8 cellular contexts compared by ENCODE assay signal in genomic region chr16:69725480-69726312, GRCh38. TPM values are rescaled to one million over a fixed set of nuclear protein-coding genes. Genes with fewer than 3 reads are reported as not detected.
A peak's percentile ranks its signal among the peaks of the same experiment; 100 is the strongest.
DNase-seq lines count a peak whose midpoint lies in the region; ATAC-seq and TF ChIP-seq lines count a peak whose summit lies in the region.

No MANE protein-coding gene starts in this region.

- DNase-seq in GM12865 (ENCODE audit: low read depth) (no peak), SK-N-MC (ENCODE audit: low read depth, low spot score) (no peak), fibroblast of lung (ENCODE audit: low read depth in 2 of 2) (no peak), retinal pigment epithelial cell (ENCODE audit: low read depth) (no peak), GF-D8 (lab: John Stamatoyannopoulos, UW) (no peak), SW480 (ENCODE audit: low spot score) (no peak)

- no peak for ATAC-seq in HG03039 (IDR thresholded peaks at IDR 0.05; ENCODE audit: unreplicated experiment)
- no peak for ATAC-seq in HG02852 (IDR thresholded peaks at IDR 0.05; ENCODE audit: unreplicated experiment)

- H3K27ac ChIP-seq in SK-N-MC = peak overlapping the region; percentile 77
- peak overlapping the region; percentile 91 for H3K27ac ChIP-seq in fibroblast of lung (ENCODE audit: insufficient read depth, low read length)

- H3K4me2 ChIP-seq in fibroblast of lung (ENCODE audit: extremely low read depth, insufficient read depth, low read length) = peak overlapping the region; percentile 88

- H2AFZ ChIP-seq in fibroblast of lung (ENCODE audit: low read length) = peak overlapping the region; percentile 25

- no peaks in the 10 kb centered on the region for H3K9me3 ChIP-seq in SK-N-MC (ENCODE audit: low read depth, low read length)
- H3K9me3 ChIP-seq in fibroblast of lung (ENCODE audit: control insufficient read depth, insufficient read depth, low read depth, low read length) = no peaks in the 10 kb centered on the region

- no peaks in the 10 kb centered on the region for H3K36me3 ChIP-seq in SK-N-MC (ENCODE audit: insufficient read depth, low read length)
- H3K36me3 ChIP-seq in fibroblast of lung (ENCODE audit: control insufficient read depth, insufficient read depth, low read length) = peaks cover 2% of the 10 kb centered on the region

- H3K9ac ChIP-seq in SK-N-MC (ENCODE audit: insufficient read length) (peak overlapping the region; percentile 17), fibroblast of lung (ENCODE audit: insufficient read depth, low read length) (peak overlapping the region; percentile 58)

- TF ChIP-seq CTCF in GM12865 (IDR thresholded peaks at IDR 0.05; ENCODE audit: insufficient read depth, low read depth, low read length, missing control alignments) (no peak), fibroblast of lung (conservative IDR thresholded peaks at IDR 0.05 in 1 of 2, IDR thresholded peaks at IDR 0.05 in 1 of 2; ENCODE audit: low read depth in 1 of 2, low read length in 2 of 2) (no peak), retinal pigment epithelial cell (conservative IDR thresholded peaks at IDR 0.05; ENCODE audit: low read depth, low read length) (no peak)

- no peaks in the 10 kb centered on the region for H4K20me1 ChIP-seq in fibroblast of lung (ENCODE audit: control insufficient read depth, extremely low read depth, insufficient read depth, low read length)

- H3K4me1 ChIP-seq in fibroblast of lung (ENCODE audit: control insufficient read depth, extremely low read depth, insufficient read depth, low read length) = peaks cover 2% of the 10 kb centered on the region

- H3K4me3 ChIP-seq in GM12865 (ENCODE audit: low read depth, low read length) (peak overlapping the region; percentile 63), SK-N-MC (peak overlapping the region; percentile 75), fibroblast of lung (replicated peaks in 1 of 4; ENCODE audit: control extremely low read depth in 1 of 4, insufficient read depth in 1 of 4, low read depth in 3 of 4, low read length in 4 of 4) (peak overlapping the region; percentile 66 to 83 (median 78)), retinal pigment epithelial cell (ENCODE audit: low read length) (peak overlapping the region; percentile 66)

- peaks cover 53% of the 10 kb centered on the region for H3K79me2 ChIP-seq in fibroblast of lung (ENCODE audit: control insufficient read depth, insufficient read depth, low read length)

- H3K27me3 ChIP-seq in fibroblast of lung (ENCODE audit: control insufficient read depth, insufficient read depth, low read length) = no peaks in the 10 kb centered on the region

RNA-seq across cellular contexts. Expression of gene NQO1, which starts 0.7 kb away (rescaled TPM):
- 494 and 779 TPM in 2 replicates for total RNA-seq in fibroblast of lung
- 583 and 732 TPM in 2 replicates for polyA plus RNA-seq in fibroblast of lung
- 630 and 830 TPM in 2 replicates for polyA plus RNA-seq in fibroblast of lung (2012)
- polyA minus RNA-seq in fibroblast of lung (ENCODE audit: low replicate concordance) = 314 and 419 TPM in 2 replicates

RNA-seq across cellular contexts. Expression of gene NOB1, which starts 29.0 kb away (rescaled TPM):
- 25.1 and 28.0 TPM in 2 replicates for total RNA-seq in fibroblast of lung
- polyA plus RNA-seq in fibroblast of lung = 45.0 and 64.4 TPM in 2 replicates
- polyA plus RNA-seq in fibroblast of lung (2012) = 41.7 and 60.4 TPM in 2 replicates
- polyA minus RNA-seq in fibroblast of lung (ENCODE audit: low replicate concordance) = 37.7 and 68.5 TPM in 2 replicates

RNA-seq across cellular contexts. Expression of gene WWP2, which starts 36.4 kb away (rescaled TPM):
- total RNA-seq in fibroblast of lung = 11.3 and 16.3 TPM in 2 replicates
- 16.5 and 28.5 TPM in 2 replicates for polyA plus RNA-seq in fibroblast of lung
- 22.0 and 42.6 TPM in 2 replicates for polyA plus RNA-seq in fibroblast of lung (2012)
- 56.4 and 63.6 TPM in 2 replicates for polyA minus RNA-seq in fibroblast of lung (ENCODE audit: low replicate concordance)
